In genomic region chr21:34817821-34818662, GRCh38 we compare ENCODE assay signal across 1 cellular context.
TF ChIP-seq lines count a peak whose summit lies in the region.

No MANE protein-coding gene starts in this region.

TF ChIP-seq in HepG2, 621 proteins besides CTCF, POLR2A, EP300 and RAD21 (continued from another document and continues in another):
- TF ChIP-seq ARID5B (CRISPR knock-in tag; IDR thresholded peaks at IDR 0.05), result peak; percentile 76
- TF ChIP-seq FOXA3 (CRISPR knock-in tag; IDR thresholded peaks at IDR 0.05), result peak; percentile 40; the same call in 1 of the 2 replicates
- 0 out of 2 replicates have a peak, but pooled peaks have one; percentile 35 for TF ChIP-seq RFX5 (IDR thresholded peaks at IDR 0.05; ENCODE audit: low read depth, low read length)
- TF ChIP-seq FOXJ3 (CRISPR knock-in tag; IDR thresholded peaks at IDR 0.05; ENCODE audit: borderline replicate concordance), result peak; percentile 28; the same call in 1 of the 2 replicates
- TF ChIP-seq HNF1A (IDR thresholded peaks at IDR 0.05; ENCODE audit: low read depth), result 0 out of 2 replicates have a peak, but pooled peaks have one; percentile 38
- peak; percentile 59; the same call in 1 of the 2 replicates for TF ChIP-seq HNF1A (CRISPR knock-in tag; IDR thresholded peaks at IDR 0.05; ENCODE audit: borderline replicate concordance)
- peak; percentile 76; the same call in 1 of the 2 replicates for TF ChIP-seq ZNF567 (CRISPR knock-in tag; IDR thresholded peaks at IDR 0.05; ENCODE audit: borderline replicate concordance)
- no peak for TF ChIP-seq FOXP1 (IDR thresholded peaks at IDR 0.05)
- TF ChIP-seq FOXP1 (CRISPR knock-in tag; IDR thresholded peaks at IDR 0.05), result peak; percentile 21; the same call in 1 of the 2 replicates
- TF ChIP-seq ZNF333 (CRISPR knock-in tag; IDR thresholded peaks at IDR 0.05; ENCODE audit: borderline replicate concordance), result no peak
- TF ChIP-seq CC2D1A (CRISPR knock-in tag; IDR thresholded peaks at IDR 0.05), result no peak
- TF ChIP-seq ZNF572 (CRISPR knock-in tag; IDR thresholded peaks at IDR 0.05), result no peak
- TF ChIP-seq MLX (CRISPR knock-in tag; IDR thresholded peaks at IDR 0.05), result 0 out of 2 replicates have a peak, but pooled peaks have one; percentile 14
- no peak for TF ChIP-seq HNRNPLL (IDR thresholded peaks at IDR 0.05; ENCODE audit: low read depth, low read length, poor library complexity, severe bottlenecking)
- no peak for TF ChIP-seq U2AF2 (IDR thresholded peaks at IDR 0.05; ENCODE audit: low read depth, low read length)
- peak; percentile 51; the same call in 1 of the 2 replicates for TF ChIP-seq DRAP1 (CRISPR knock-in tag; IDR thresholded peaks at IDR 0.05)
- no peak for TF ChIP-seq SP4 (CRISPR knock-in tag; IDR thresholded peaks at IDR 0.05)
- TF ChIP-seq MEIS1 (CRISPR knock-in tag; IDR thresholded peaks at IDR 0.05; ENCODE audit: borderline replicate concordance), result peak; percentile 95
- TF ChIP-seq ZNF574 (CRISPR knock-in tag; IDR thresholded peaks at IDR 0.05), result 0 out of 2 replicates have a peak, but pooled peaks have one; percentile 3
- peak; percentile 85 for TF ChIP-seq SAP130 (CRISPR knock-in tag; IDR thresholded peaks at IDR 0.05; ENCODE audit: low read depth)
- TF ChIP-seq ZBTB20 (CRISPR knock-in tag; IDR thresholded peaks at IDR 0.05; ENCODE audit: borderline replicate concordance, low read depth), result peak; percentile 49; the same call in 1 of the 2 replicates
- TF ChIP-seq ZFY (CRISPR knock-in tag; IDR thresholded peaks at IDR 0.05), result peak; percentile 55; the same call in 1 of the 2 replicates
- TF ChIP-seq ZBTB4 (CRISPR knock-in tag; IDR thresholded peaks at IDR 0.05; ENCODE audit: borderline replicate concordance), result 0 out of 2 replicates have a peak, but pooled peaks have one; percentile 54
- TF ChIP-seq ZNF329 (CRISPR knock-in tag; IDR thresholded peaks at IDR 0.05; ENCODE audit: low read depth), result no peak
- TF ChIP-seq DPF2 (CRISPR knock-in tag; IDR thresholded peaks at IDR 0.05; ENCODE audit: borderline replicate concordance, low read depth), result peak; percentile 36; the same call in 1 of the 2 replicates
- TF ChIP-seq ZNF576 (CRISPR knock-in tag; IDR thresholded peaks at IDR 0.05), result no peak
- TF ChIP-seq ZNF136 (CRISPR knock-in tag; IDR thresholded peaks at IDR 0.05; ENCODE audit: low read depth), result no peak
- peak; percentile 31; the same call in 1 of the 2 replicates for TF ChIP-seq CBX5 (CRISPR knock-in tag; IDR thresholded peaks at IDR 0.05; ENCODE audit: borderline replicate concordance)
- peak; percentile 30 for TF ChIP-seq MAX (IDR thresholded peaks at IDR 0.05)
- no peak for TF ChIP-seq MYNN (CRISPR knock-in tag; IDR thresholded peaks at IDR 0.05; ENCODE audit: low read depth)
- TF ChIP-seq RORA (CRISPR knock-in tag; IDR thresholded peaks at IDR 0.05), result no peak
- TF ChIP-seq ZFX (CRISPR knock-in tag; IDR thresholded peaks at IDR 0.05; ENCODE audit: low read depth), result peak; percentile 63
- no peak for TF ChIP-seq ZBTB49 (CRISPR knock-in tag; IDR thresholded peaks at IDR 0.05; ENCODE audit: borderline replicate concordance)
- TF ChIP-seq KAT8 (CRISPR knock-in tag; IDR thresholded peaks at IDR 0.05), result peak; percentile 75
- no peak for TF ChIP-seq ZNF382 (CRISPR knock-in tag; IDR thresholded peaks at IDR 0.05; ENCODE audit: borderline replicate concordance)
- TF ChIP-seq ZBTB25 (CRISPR knock-in tag; IDR thresholded peaks at IDR 0.05), result 0 out of 2 replicates have a peak, but pooled peaks have one; percentile 40
